8 cellular contexts compared by ENCODE assay signal in the genomic region with DNA sequence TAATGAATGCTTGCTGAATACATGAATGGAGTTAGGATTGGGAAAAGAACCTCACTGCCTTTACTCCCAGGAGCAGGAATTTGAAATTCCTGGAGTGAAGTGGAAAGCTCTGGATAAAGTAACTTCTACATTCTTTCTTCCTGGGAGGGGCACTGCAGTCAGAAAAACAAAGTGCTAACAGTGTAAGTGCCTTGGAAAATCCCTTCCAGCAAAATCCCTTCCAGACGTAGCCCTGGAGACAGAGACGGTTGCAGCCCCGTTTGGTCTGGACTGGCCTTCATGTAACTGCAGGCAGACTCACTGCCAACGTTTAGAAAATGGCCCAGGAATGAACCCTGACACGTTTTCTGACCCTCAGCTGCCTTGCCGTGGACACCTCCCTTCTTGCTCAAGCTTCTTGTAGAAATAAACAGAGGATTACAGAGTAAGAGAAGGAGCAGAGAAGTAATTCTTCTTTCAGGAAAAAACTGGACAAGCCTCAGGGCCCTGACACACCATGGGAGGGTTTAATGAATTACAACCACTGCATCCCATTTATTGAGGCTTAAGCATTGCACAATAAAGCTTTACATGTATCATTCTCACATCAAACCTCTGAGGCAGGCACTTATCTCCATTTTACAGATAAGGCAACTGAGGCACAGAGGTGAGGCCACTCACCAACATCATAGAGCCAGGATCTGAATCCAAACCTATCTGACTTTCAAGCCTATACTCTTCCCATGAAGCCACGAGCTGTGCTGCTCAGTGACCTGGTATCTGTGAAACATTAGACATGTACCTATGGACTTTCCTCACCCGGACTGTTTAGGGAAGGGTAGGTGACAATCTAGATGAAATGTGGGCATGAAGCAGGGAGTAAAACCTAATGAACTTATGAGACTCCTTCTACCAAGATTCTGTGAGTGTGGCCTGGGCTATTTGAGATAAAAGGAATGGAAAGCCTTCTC. TPM values are rescaled to one million over a fixed set of nuclear protein-coding genes. Genes with fewer than 3 reads are reported as not detected.
DNase-seq lines count a peak whose midpoint lies in the region; ATAC-seq and TF ChIP-seq lines count a peak whose summit lies in the region.

No MANE protein-coding gene starts in this region.

- H2AFZ ChIP-seq in GM23248, result no peak overlapping the region

- H3K4me1 ChIP-seq in GM23248 (ENCODE audit: insufficient read depth) (peaks cover 64% of the 10 kb centered on the region), left ventricle myocardium inferior (peaks cover 100% of the 10 kb centered on the region), sigmoid colon (peaks cover 0 to 100% (median 100%) of the 10 kb centered on the region in 4 donors)

- H3K36me3 ChIP-seq in GM23248 (ENCODE audit: low read depth) (no peaks in the 10 kb centered on the region), left ventricle myocardium inferior (no peaks in the 10 kb centered on the region), sigmoid colon (no peaks in the 10 kb centered on the region)

- H3K27ac ChIP-seq in GM23248, result peak overlapping the region; percentile 100
- peak overlapping the region; percentile 99 for H3K27ac ChIP-seq in left ventricle myocardium inferior (replicated peaks)
- peak overlapping the region; percentile 78 to 99 (median 96) for H3K27ac ChIP-seq in sigmoid colon

- peak overlapping the region; percentile 66 to 94 for H3K27ac Mint-ChIP-seq in activated naive CD4-positive, alpha-beta T cell treated with anti-CD3 and anti-CD28 coated beads, Interleukin-2, amount 50 U/mL, for 72 hours

- H3K4me3 ChIP-seq in GM23248 (peak overlapping the region; percentile 51), left ventricle myocardium inferior (peak overlapping the region; percentile 51), sigmoid colon (peak overlapping the region in 1 of 4 donors; percentile 4)

- no peaks in the 10 kb centered on the region for H3K9me2 ChIP-seq in GM23248 (ENCODE audit: insufficient read depth)

- TF ChIP-seq CTCF in left ventricle myocardium inferior (IDR thresholded peaks at IDR 0.05; ENCODE audit: borderline replicate concordance) (no peak), sigmoid colon (IDR thresholded peaks at IDR 0.05) (no peak)

- H3K36me3 Mint-ChIP-seq in activated naive CD4-positive, alpha-beta T cell treated with anti-CD3 and anti-CD28 coated beads, Interleukin-2, amount 50 U/mL, for 72 hours, result peaks cover 0 to 8% of the 10 kb centered on the region in 2 donors

- H3F3A ChIP-seq in GM23248 (ENCODE audit: insufficient read depth), result peaks cover 60% of the 10 kb centered on the region

- peak in 1 of 4 donors; percentile 33 for TF ChIP-seq EP300 in sigmoid colon (IDR thresholded peaks at IDR 0.05)

- H3K79me2 ChIP-seq in GM23248 (ENCODE audit: insufficient read depth), result peaks cover 74% of the 10 kb centered on the region

- ATAC-seq in activated naive CD4-positive, alpha-beta T cell treated with anti-CD3 and anti-CD28 coated beads, Interleukin-2, amount 50 U/mL, for 72 hours, result no peak
- ATAC-seq in HG02588 (IDR thresholded peaks at IDR 0.05; ENCODE audit: unreplicated experiment) (no peak), HG03342 (IDR thresholded peaks at IDR 0.05; ENCODE audit: unreplicated experiment) (no peak), GM18907 (IDR thresholded peaks at IDR 0.05; ENCODE audit: unreplicated experiment) (no peak)

- H3K9me3 Mint-ChIP-seq in activated naive CD4-positive, alpha-beta T cell treated with anti-CD3 and anti-CD28 coated beads, Interleukin-2, amount 50 U/mL, for 72 hours, result no peaks in the 10 kb centered on the region

- peak overlapping the region; percentile 99 for H3K9ac ChIP-seq in GM23248

- TF ChIP-seq POLR2A in sigmoid colon (IDR thresholded peaks at IDR 0.05), result no peak

- no peaks in the 10 kb centered on the region for H3K27me3 ChIP-seq in GM23248 (replicated peaks; ENCODE audit: insufficient read depth)
- H3K27me3 ChIP-seq in left ventricle myocardium inferior (ENCODE audit: low read depth), result no peaks in the 10 kb centered on the region
- H3K27me3 ChIP-seq in sigmoid colon, result no peaks in the 10 kb centered on the region

- 23 to 24% methylated on average over 8 of the region's 8 CpGs for WGBS in GM23248 (ENCODE audit: low coverage in 1 of 2, low lambda C conversion rate in 2 of 2, missing lambda C conversion rate in 2 of 2), 2 experiments
- WGBS in sigmoid colon, 2 donors, result 13 to 50% methylated on average over 8 of the region's 8 CpGs

- intact Hi-C loops in left ventricle myocardium inferior (cut with micrococcal nuclease) (no loop called here), sigmoid colon (cut with DNase I) (loop anchor here (10.0 kb wide), 1 partner anchor 446 kb away; no protein-coding TSS in a partner anchor)

- in situ Hi-C loops in GM23248 (cut with MboI), result no loop called here

- peak overlapping the region; percentile 95 for H3K4me2 ChIP-seq in GM23248 (ENCODE audit: unreplicated experiment)

- DNase-seq in GM23248 (peak; percentile 89), left ventricle myocardium inferior (no peak), sigmoid colon (peak; percentile 94), hepatic stellate cell (ENCODE audit: low spot score) (no peak)
- no peak for DNase-seq in activated naive CD4-positive, alpha-beta T cell treated with anti-CD3 and anti-CD28 coated beads, Interleukin-2, amount 50 U/mL, for 72 hours (ENCODE audit: low spot score in 2 of 2)

- no peaks in the 10 kb centered on the region for H4K20me1 ChIP-seq in GM23248 (ENCODE audit: insufficient read depth)

- no peaks in the 10 kb centered on the region for H3K9me3 ChIP-seq in GM23248 (ENCODE audit: low read depth)
- H3K9me3 ChIP-seq in left ventricle myocardium inferior (replicated peaks), result no peaks in the 10 kb centered on the region
- no peaks in the 10 kb centered on the region for H3K9me3 ChIP-seq in sigmoid colon

RNA-seq across cellular contexts. Expression of a gene that starts 7.8 kb away (rescaled TPM):
- total RNA-seq in GM23248 (2014; rRNA removed; shearing (Covaris generic)), result 9.6 and 11.3 TPM in 2 replicates
- polyA plus RNA-seq in GM23248 (2016; fragmentation: Nextera tagmentation; extraction: Ambion mirVana) (24.7 and 27.2 TPM in 2 replicates), sigmoid colon (1 to 10 TPM; 1.2 to 8.6 (median 1.6) TPM)
- 10 to 100 TPM; 19.6 to 26.1 TPM for total RNA-seq in activated naive CD4-positive, alpha-beta T cell treated with anti-CD3 and anti-CD28 coated beads, Interleukin-2, amount 50 U/mL, for 72 hours
- total RNA-seq in left ventricle myocardium inferior (35.4 TPM), sigmoid colon (10 to 100 TPM; 11.4 to 22.4 (median 15.3) TPM)

RNA-seq across cellular contexts. Expression of a gene that starts 23.2 kb away (rescaled TPM):
- total RNA-seq in GM23248 (2014; rRNA removed; shearing (Covaris generic)), result under 0.01 and 0.22 TPM in 2 replicates
- polyA plus RNA-seq in GM23248 (2016; fragmentation: Nextera tagmentation; extraction: Ambion mirVana) (0.20 and 0.30 TPM in 2 replicates), sigmoid colon (under 1 TPM in 1 of 3 donors, not detected in 2; 0.09 TPM)
- 1 to 10 TPM; 1.3 to 1.5 TPM for total RNA-seq in activated naive CD4-positive, alpha-beta T cell treated with anti-CD3 and anti-CD28 coated beads, Interleukin-2, amount 50 U/mL, for 72 hours
- total RNA-seq in left ventricle myocardium inferior (3.5 TPM), sigmoid colon (1 to 10 TPM in 1 of 4 donors, under 1 TPM in 3; 0.36 to 1.1 (median 0.61) TPM)

Comparison
In these comparisons a context has a peak if more than half of its experiments do, and no peak if none do; other contexts are left out.
1. DNase-seq: peak in GM23248 (single experiment) and sigmoid colon (single experiment); none in activated naive CD4-positive, alpha-beta T cell treated with anti-CD3 and anti-CD28 coated beads, Interleukin-2, amount 50 U/mL, for 72 hours (0 of 2), left ventricle myocardium inferior (single experiment) and hepatic stellate cell (single experiment).
2. Peak in every context shown above with its lines, with median percentiles within 50 percentile points of each other: H3K27ac ChIP-seq.